8 cellular contexts compared by ENCODE assay signal in the genomic region with DNA sequence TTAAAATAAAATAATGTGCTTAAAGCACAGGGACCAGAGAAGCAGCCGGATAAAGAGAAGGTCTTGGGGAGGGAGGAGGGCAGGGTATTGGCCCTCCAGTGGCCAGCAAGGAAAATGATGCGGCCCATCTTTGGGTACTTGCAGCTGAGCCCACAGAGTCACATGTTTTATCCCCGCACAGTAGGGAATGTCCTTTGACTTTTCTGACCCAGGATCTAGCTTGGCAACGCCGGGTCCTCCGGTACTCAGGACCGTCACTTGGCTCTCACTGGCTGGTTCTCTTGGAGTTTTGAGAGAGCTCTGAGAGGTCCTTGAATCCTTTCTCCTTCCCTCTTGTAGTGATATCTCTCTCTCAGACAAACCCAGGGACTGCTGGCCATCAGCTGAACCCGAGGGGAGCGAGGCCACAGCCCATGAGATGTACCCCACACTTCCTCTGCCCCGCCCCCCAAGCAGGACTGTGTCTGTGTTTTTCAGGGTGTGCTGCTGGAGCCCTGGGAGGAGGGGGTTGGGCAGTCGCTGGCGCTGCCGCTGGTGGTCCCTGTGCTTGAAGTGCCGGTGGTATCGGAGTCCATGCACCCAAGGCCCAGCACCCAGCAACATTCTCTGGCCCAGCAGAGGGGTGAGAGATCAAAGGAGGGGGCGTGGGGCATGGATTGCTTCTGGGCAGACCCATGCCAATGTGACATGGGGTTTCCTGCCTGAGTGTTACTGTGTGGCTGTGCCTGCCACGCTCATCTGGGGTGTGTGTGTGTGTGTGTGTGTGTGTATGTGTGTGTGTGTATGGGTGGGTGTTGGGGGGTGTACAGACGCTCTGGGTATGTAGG. TPM values are rescaled to one million over a fixed set of nuclear protein-coding genes. Genes with fewer than 3 reads are reported as not detected.
DNase-seq lines count a peak whose midpoint lies in the region; TF ChIP-seq lines count a peak whose summit lies in the region.
"Had no signal": no experiment of that assay in that cellular context is flagged by ENCODE, and none has a peak within 500 bp of the region (broad histone marks: within the 10 kb centered on the region; RNA-seq: fewer than 3 reads in every experiment).

No MANE protein-coding gene starts in this region.

- H3K9me3 ChIP-seq in testis = no peaks in the 10 kb centered on the region

- WGBS in testis, 2 donors = 30 to 43% methylated on average over 10 to 18 of the region's 18 CpGs

- H3K4me3 ChIP-seq in Jurkat, Clone E6-1 (ENCODE audit: low read length) = peak overlapping the region; percentile 8
- no peak overlapping the region for H3K4me3 ChIP-seq in testis
- H3K4me3 ChIP-seq: lung had no signal

- peaks cover 17% of the 10 kb centered on the region for H3K4me1 ChIP-seq in testis

- peak overlapping the region; percentile 71 for H3K27ac ChIP-seq in layer of hippocampus (ENCODE audit: low read depth, low read length)
- H3K27ac ChIP-seq in temporal lobe (ENCODE audit: low read depth, low read length) = peak overlapping the region; percentile 86
- no peak overlapping the region for H3K27ac ChIP-seq in testis

- DNase-seq in Jurkat, Clone E6-1 (ENCODE audit: low read depth, low spot score) = no peak
- peak; percentile 30 for DNase-seq in cerebellum (ENCODE audit: low spot score)
- no peak for DNase-seq in testis
- no peak for DNase-seq in OCI-M1 (lab: John Stamatoyannopoulos, UW)
- no peak for DNase-seq in stimulated activated CD4-positive, alpha-beta T cell treated with anti-CD3 and anti-CD28 coated beads, Interleukin-1b, Interleukin-23, amount 100 ng/mL, for 48 hours

- no peaks in the 10 kb centered on the region for H3K27me3 ChIP-seq in layer of hippocampus (ENCODE audit: control insufficient read depth, insufficient read depth, low read length)
- no peaks in the 10 kb centered on the region for H3K27me3 ChIP-seq in testis

- TF ChIP-seq POLR2A in testis (IDR thresholded peaks at IDR 0.05) = no peak

- TF ChIP-seq CTCF in testis (IDR thresholded peaks at IDR 0.05) = no peak

- H3K36me3 ChIP-seq in testis (ENCODE audit: low read depth, missing control alignments) = no peaks in the 10 kb centered on the region

- intact Hi-C loops in testis (cut with DNase I; ENCODE audit: low total_unique reads) = no loop called here

RNA-seq across cellular contexts. Expression of a gene that starts 35.5 kb away (rescaled TPM):
- polyA plus RNA-seq in Jurkat, Clone E6-1 (2012; ENCODE audit: insufficient read depth, insufficient read length) = 365 TPM
- total RNA-seq in cerebellum = 138 TPM
- 137 TPM for total RNA-seq in temporal lobe
- total RNA-seq in testis = 100 to 1,000 TPM; 205 to 243 TPM
- 145 TPM for polyA plus RNA-seq in testis (ENCODE audit: insufficient read depth, low read depth, low replicate concordance)

Comparison
In these comparisons a context has a peak if more than half of its experiments do, and no peak if none do; other contexts are left out.
1. H3K27ac ChIP-seq: peak in layer of hippocampus (single experiment) and temporal lobe (single experiment); none in testis (0 of 2).